In genomic region chr2:222736301-222736700, GRCh38 we compare ENCODE assay signal across 16 cellular contexts.
DNase-seq lines count a peak whose midpoint lies in the region; ATAC-seq, FAIRE-seq and TF ChIP-seq lines count a peak whose summit lies in the region.
"Had no signal": no experiment of that assay in that cellular context is flagged by ENCODE, and none has a peak within 500 bp of the region (broad histone marks: within the 10 kb centered on the region; RNA-seq: fewer than 3 reads in every experiment).

No MANE protein-coding gene starts in this region.

- 84% methylated on average over 2 of the region's 2 CpGs for WGBS in HepG2 (ENCODE audit: low lambda C conversion rate)

- ATAC-seq in HepG2 (no peak), GM19452 (IDR thresholded peaks at IDR 0.05; ENCODE audit: unreplicated experiment) (no peak)
- ATAC-seq: upper lobe of right lung had no signal

- H3K4me1 ChIP-seq in HepG2 (ENCODE audit: insufficient read depth, low read length) (peaks cover 89% of the 10 kb centered on the region), vagina (peaks cover 5% of the 10 kb centered on the region)
- H3K4me1 ChIP-seq: colonic mucosa had no signal

- in situ Hi-C loops in HepG2 (cut with HindIII; ENCODE audit: extremely low pct_ligation_motif_present, low pct_unique_long_range_greater_than_20kb) = no loop called here

- H3K9me3 ChIP-seq in HepG2 (ENCODE audit: low read length) = no peaks in the 10 kb centered on the region
- H3K9me3 ChIP-seq in vagina = no peaks in the 10 kb centered on the region
- H3K9me3 ChIP-seq: colonic mucosa, upper lobe of right lung had no signal

- H3K9ac ChIP-seq in HepG2 (ENCODE audit: insufficient read depth, low read depth, low read length) = no peak overlapping the region

- H3K27me3 ChIP-seq in HepG2 (ENCODE audit: control insufficient read depth in 1 of 2, insufficient read depth in 2 of 2, low read length in 2 of 2) = no peaks in the 10 kb centered on the region
- no peaks in the 10 kb centered on the region for H3K27me3 ChIP-seq in vagina
- H3K27me3 ChIP-seq: colonic mucosa, upper lobe of right lung had no signal

- TF ChIP-seq POLR2A in HepG2 (IDR thresholded peaks at IDR 0.05; ENCODE audit: insufficient read depth in 1 of 2, low read depth in 2 of 2, low read length in 2 of 2) (no peak), vagina (IDR thresholded peaks at IDR 0.05) (no peak)

- FAIRE-seq in HepG2 (lab: Jason Lieb, UNC) = no peak
- FAIRE-seq: RCC 7860 had no signal

- TF ChIP-seq EP300 in HepG2 (IDR thresholded peaks at IDR 0.05; ENCODE audit: low read depth in 2 of 2, low read length in 2 of 2) (no peak), HepG2 (CRISPR knock-in tag; IDR thresholded peaks at IDR 0.05; ENCODE audit: borderline replicate concordance) (no peak)

- H3K4me3 ChIP-seq in choroid plexus epithelial cell (ENCODE audit: low read depth, low read length) (no peak overlapping the region), HepG2 (replicated peaks in 1 of 3; ENCODE audit: insufficient read depth in 1 of 3, low read depth in 2 of 3, low read length in 3 of 3) (no peak overlapping the region), vagina (no peak overlapping the region)
- H3K4me3 ChIP-seq: colonic mucosa, upper lobe of right lung had no signal

- H3K79me2 ChIP-seq in HepG2 (ENCODE audit: insufficient read depth, low read length) = no peaks in the 10 kb centered on the region

- POLR2A ChIA-PET in HepG2 (lab: Yijun Ruan, JAX) = interaction anchor here (2.9 kb wide), 2 partner anchors 27 to 61 kb away, joined by 16 to 23 read pairs; no protein-coding TSS in a partner anchor

- no peak overlapping the region for H3K27ac ChIP-seq in HepG2 (ENCODE audit: extremely low read length, insufficient read depth, low read length)
- H3K27ac ChIP-seq in vagina = no peak overlapping the region
- H3K27ac ChIP-seq: colonic mucosa, upper lobe of right lung had no signal

- intact Hi-C loops in HepG2 (cut with micrococcal nuclease; ENCODE audit: unreplicated experiment) = no loop called here
- intact Hi-C loops in vagina (cut with DNase I) = no loop called here

- TF ChIP-seq RAD21 in HepG2 (CRISPR knock-in tag; IDR thresholded peaks at IDR 0.05) = no peak

- no peak overlapping the region for H3K4me2 ChIP-seq in HepG2 (ENCODE audit: low read depth, low read length)

- H3K36me3 ChIP-seq in HepG2 (replicated peaks in 1 of 2; ENCODE audit: control insufficient read depth in 1 of 2, insufficient read depth in 2 of 2, low read length in 2 of 2) = no peaks in the 10 kb centered on the region
- no peaks in the 10 kb centered on the region for H3K36me3 ChIP-seq in vagina
- H3K36me3 ChIP-seq: colonic mucosa, upper lobe of right lung had no signal

- CTCF ChIA-PET in HepG2 (lab: Yijun Ruan, JAX; ENCODE audit: low intra/inter-chr PET ratio, low total read pairs) = no interaction called here

- H2AFZ ChIP-seq in HepG2 (ENCODE audit: low read length) = no peak overlapping the region

- DNase-seq in EH (ENCODE audit: low read depth) (peak; percentile 88), HS-5 (ENCODE audit: low read depth) (peak; percentile 35), choroid plexus epithelial cell (ENCODE audit: low read depth) (peak; percentile 29), HepG2 (ENCODE audit: low spot score) (no peak), NCI-H345 treated with DMSO at 0.1 percent for 48 hours (lab: John Stamatoyannopoulos, UW; ENCODE audit: unreplicated experiment) (no peak), vagina (ENCODE audit: extremely low spot score in 2 of 2) (no peak)
- DNase-seq: activated CD4-positive, alpha-beta T cell treated with anti-CD3 and anti-CD28 coated beads, Interleukin-2, amount 10 ng/mL, durations not matched to agents 7 days and 5 days; activated naive CD4-positive, alpha-beta T cell treated with anti-CD3 and anti-CD28 coated beads for 36 hours; colonic mucosa; NCI-H1417; NCI-H82; occipital lobe; stimulated activated CD4-positive, alpha-beta T cell treated with anti-CD3 and anti-CD28 coated beads, Interleukin-4, amount 100 ng/mL, for 1 hour; upper lobe of right lung had no signal

- no peak for TF ChIP-seq CTCF in choroid plexus epithelial cell (conservative IDR thresholded peaks at IDR 0.05; ENCODE audit: low read depth, low read length)
- no peak for TF ChIP-seq CTCF in HepG2 (CRISPR knock-in tag; IDR thresholded peaks at IDR 0.05)
- no peak for TF ChIP-seq CTCF in vagina (IDR thresholded peaks at IDR 0.05)

- no peaks in the 10 kb centered on the region for H4K20me1 ChIP-seq in HepG2 (ENCODE audit: insufficient read depth, low read length)

- no TSS peak for BruUV-seq in HepG2 (replicated peaks; lab: Mats Ljungman, UMichigan)

TF ChIP-seq in HepG2, 621 proteins besides CTCF, POLR2A, EP300 and RAD21:
- TF ChIP-seq ATF7 (IDR thresholded peaks at IDR 0.05) (0 out of 2 replicates have a peak, but pooled peaks have one; percentile 50), ATF7 (CRISPR knock-in tag; IDR thresholded peaks at IDR 0.05) (no peak), ATF3 (CRISPR knock-in tag; IDR thresholded peaks at IDR 0.05) (no peak), CAMTA2 (CRISPR knock-in tag; IDR thresholded peaks at IDR 0.05; ENCODE audit: borderline replicate concordance) (no peak), NCOA5 (CRISPR knock-in tag; IDR thresholded peaks at IDR 0.05) (no peak), NCOA1 (CRISPR knock-in tag; IDR thresholded peaks at IDR 0.05) (no peak), PAXIP1 (CRISPR knock-in tag; conservative IDR thresholded peaks at IDR 0.05) (no peak), JUN (CRISPR knock-in tag; IDR thresholded peaks at IDR 0.05) (no peak), CEBPB (IDR thresholded peaks at IDR 0.05; ENCODE audit: borderline replicate concordance, low read depth, low read length) (peak; percentile 57; the same call in 1 of the 2 replicates), ATF4 (CRISPR knock-in tag; IDR thresholded peaks at IDR 0.05) (0 out of 4 replicates have a peak, but pooled peaks of 1 of the 2 experiments have one; percentile 16), KLF13 (CRISPR knock-in tag; IDR thresholded peaks at IDR 0.05) (no peak), U2AF1 (optimal IDR thresholded peaks at IDR 0.05; ENCODE audit: low read depth, low read length) (no peak), MTF1 (CRISPR knock-in tag; IDR thresholded peaks at IDR 0.05) (no peak), ZFP1 (CRISPR knock-in tag; IDR thresholded peaks at IDR 0.05) (no peak), IRX3 (CRISPR knock-in tag; IDR thresholded peaks at IDR 0.05; ENCODE audit: borderline replicate concordance, low read depth) (no peak), RBAK (CRISPR knock-in tag; IDR thresholded peaks at IDR 0.05) (no peak), ZMYM4 (CRISPR knock-in tag; IDR thresholded peaks at IDR 0.05) (no peak)

Comparison
In these comparisons a context has a peak if more than half of its experiments do, and no peak if none do; other contexts are left out.
1. DNase-seq: peak in EH (single experiment), HS-5 (single experiment) and choroid plexus epithelial cell (single experiment); none in HepG2 (single experiment), NCI-H345 treated with DMSO at 0.1 percent for 48 hours (single experiment) and vagina (0 of 2).